8 cellular contexts compared by ENCODE assay signal in the genomic region with DNA sequence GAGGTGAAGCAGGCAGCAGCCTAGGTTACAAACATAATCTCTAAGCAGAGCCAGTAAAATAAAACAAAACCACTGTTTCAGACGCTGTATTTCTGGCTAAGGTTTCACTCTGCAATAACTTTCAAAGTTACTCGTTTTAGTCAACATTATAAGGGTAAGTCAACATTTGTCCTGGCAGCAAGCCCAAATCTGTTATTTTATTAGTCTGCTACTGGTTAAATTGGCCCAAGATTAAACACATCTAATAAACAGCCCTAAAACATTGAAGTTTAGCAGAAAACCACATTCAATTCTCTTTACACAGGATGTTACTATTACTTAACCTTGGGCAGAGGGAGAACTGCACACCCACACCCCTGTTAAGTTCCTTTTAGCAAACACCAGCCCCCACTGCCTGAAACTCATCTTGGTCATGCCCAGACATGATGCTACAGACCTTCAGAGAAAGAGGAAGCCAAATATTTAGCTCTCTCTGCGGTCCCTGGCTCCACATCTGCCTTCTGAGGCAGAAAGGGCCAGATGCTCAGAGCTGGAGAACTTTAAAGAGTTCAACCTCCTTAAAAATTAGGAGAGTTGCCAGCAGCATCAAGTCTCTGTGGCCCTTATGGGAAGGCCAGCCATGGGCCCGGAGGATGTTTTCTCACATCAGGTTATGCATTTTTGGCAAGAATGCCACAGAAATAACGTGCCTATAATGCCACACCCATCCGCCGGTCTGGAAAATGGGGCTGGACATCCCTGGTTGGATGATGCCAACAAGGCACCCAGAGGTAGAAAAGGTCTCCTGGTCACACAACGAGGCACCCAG.
DNase-seq lines count a peak whose midpoint lies in the region; ATAC-seq lines count a peak whose summit lies in the region.

No MANE protein-coding gene starts in this region.

- peak; percentile 94 for ATAC-seq in GM19463 (IDR thresholded peaks at IDR 0.05; ENCODE audit: unreplicated experiment)
- ATAC-seq in HG03571 (IDR thresholded peaks at IDR 0.05; ENCODE audit: unreplicated experiment), result peak; percentile 97

- DNase-seq in CD1c-positive myeloid dendritic cell (ENCODE audit: extremely low spot score) (peak; percentile 94), SIG-M5 treated with dmso at 0.1 percent for 504 hours (lab: John Stamatoyannopoulos, UW; ENCODE audit: unreplicated experiment) (peak; percentile 100), hippocampal formation (lab: John Stamatoyannopoulos, UW) (peak; percentile 23 to 45), NCI-H2107 (lab: John Stamatoyannopoulos, UW) (no peak)
- DNase-seq in activated naive CD8-positive, alpha-beta T cell treated with anti-CD3 and anti-CD28 coated beads, Interleukin-2, amount 50 U/mL, for 16 hours (ENCODE audit: low read depth, low spot score), result peak; percentile 49
- peak; percentile 54 to 61 for DNase-seq in stimulated activated CD4-positive, alpha-beta T cell treated with anti-CD3 and anti-CD28 coated beads, Interleukin-15, amount 100 ng/mL, for 48 hours (ENCODE audit: low read depth in 2 of 2)
